22 cellular contexts compared by ENCODE assay signal in the genomic region with DNA sequence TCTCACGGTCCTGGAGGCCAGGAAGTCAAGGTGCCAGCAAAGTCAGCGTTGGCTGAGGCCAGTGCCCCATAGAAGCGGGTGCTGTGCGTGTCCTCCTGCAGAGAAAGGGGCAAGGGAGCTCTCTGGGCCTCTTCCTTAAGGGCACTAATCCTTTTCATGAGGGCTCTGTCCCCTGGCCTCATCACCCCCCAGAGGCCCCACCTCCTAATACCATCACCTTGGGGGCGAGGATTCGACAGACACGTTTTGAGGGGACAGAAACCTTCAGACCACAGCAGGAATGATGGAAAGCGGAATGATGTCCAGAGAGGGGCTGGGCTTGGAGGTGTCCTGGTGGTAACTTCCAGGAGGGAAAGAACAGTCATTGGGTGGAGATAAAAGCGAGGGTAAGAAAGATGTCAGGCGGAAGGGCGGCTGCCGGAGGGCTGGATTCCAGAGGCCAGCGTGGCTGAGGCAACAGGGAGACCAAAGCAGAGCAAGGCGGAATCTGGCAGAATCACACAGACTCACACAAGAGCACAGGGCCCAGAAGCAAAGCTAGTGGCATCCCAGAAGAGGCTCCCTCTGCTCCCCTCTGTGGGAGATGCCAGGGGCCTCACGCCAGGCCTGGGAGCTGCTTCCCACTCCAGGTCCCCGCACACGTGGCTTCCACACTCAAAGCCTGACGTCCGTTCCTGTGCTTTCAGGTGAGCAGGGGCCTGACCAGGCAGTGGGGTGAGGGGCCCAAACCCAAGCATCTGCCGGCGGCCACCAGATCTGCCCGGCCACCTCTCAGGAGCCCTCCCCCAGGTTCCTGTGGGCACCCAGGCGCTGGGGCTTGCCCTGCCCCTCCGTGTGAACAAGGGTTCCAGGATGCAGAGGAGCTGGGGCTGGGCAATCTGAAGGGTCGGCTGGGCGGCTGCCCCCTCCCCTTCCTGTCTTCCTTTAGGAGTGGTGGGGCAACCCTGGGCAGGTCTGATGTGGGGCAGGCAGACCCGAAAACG.
"Had no signal": no experiment of that assay in that cellular context is flagged by ENCODE, and none has a peak within 500 bp of the region (broad histone marks: within the 10 kb centered on the region; RNA-seq: fewer than 3 reads in every experiment).

No MANE protein-coding gene starts in this region.

- ATAC-seq: gastroesophageal sphincter; left ventricle myocardium superior; right cardiac atrium; stimulated activated effector memory CD8-positive, alpha-beta T cell treated with anti-CD3 and anti-CD28 coated beads, Interleukin-12 subunit alpha, Interleukin-12 subunit beta, amount 100 ng/mL, for 72 hours; stimulated activated naive CD8-positive, alpha-beta T cell treated with anti-CD3 and anti-CD28 coated beads, Interleukin-15, Interleukin-2, amounts not matched to agents 100 U/mL and 50 U/mL, for 24 hours had no signal

- H3K36me3 ChIP-seq: colonic mucosa, esophagus squamous epithelium, gastroesophageal sphincter, ovary, tibial artery, upper lobe of left lung, vagina had no signal

- H3K4me3 ChIP-seq: colonic mucosa, esophagus squamous epithelium, gastroesophageal sphincter, ovary, smooth muscle cell, tibial artery, upper lobe of left lung, vagina had no signal

- H3K36me3 Mint-ChIP-seq: immature natural killer cell; naive B cell; stimulated activated effector memory CD8-positive, alpha-beta T cell treated with anti-CD3 and anti-CD28 coated beads, Interleukin-12 subunit alpha, Interleukin-12 subunit beta, amount 100 ng/mL, for 72 hours had no signal

- H3K9me3 ChIP-seq: colonic mucosa, esophagus squamous epithelium, gastroesophageal sphincter, ovary, tibial artery, upper lobe of left lung, vagina had no signal

- DNase-seq: colonic mucosa; dermis blood vessel endothelial cell; esophagus squamous epithelium; foreskin fibroblast; glutamatergic neuron; immature natural killer cell; left ventricle myocardium superior; mesendoderm; naive B cell; ovary; right cardiac atrium; stimulated activated CD4-positive, alpha-beta T cell treated with anti-CD3 and anti-CD28 coated beads, Interleukin-4, amount 100 ng/mL, for 1 hour; stimulated activated CD8-positive, alpha-beta memory T cell treated with anti-CD3 and anti-CD28 coated beads, Interleukin-4, amount 100 ng/mL, for 48 hours; stimulated activated naive CD8-positive, alpha-beta T cell treated with anti-CD3 and anti-CD28 coated beads, Interleukin-15, Interleukin-2, amounts not matched to agents 100 U/mL and 50 U/mL, for 24 hours had no signal

- H3K4me1 Mint-ChIP-seq: immature natural killer cell; naive B cell; nephron; stimulated activated effector memory CD8-positive, alpha-beta T cell treated with anti-CD3 and anti-CD28 coated beads, Interleukin-12 subunit alpha, Interleukin-12 subunit beta, amount 100 ng/mL, for 72 hours had no signal

- H3K4me1 ChIP-seq: colonic mucosa, esophagus squamous epithelium, gastroesophageal sphincter, tibial artery, upper lobe of left lung, vagina had no signal

- H3K4me3 Mint-ChIP-seq: immature natural killer cell; naive B cell; nephron; stimulated activated effector memory CD8-positive, alpha-beta T cell treated with anti-CD3 and anti-CD28 coated beads, Interleukin-12 subunit alpha, Interleukin-12 subunit beta, amount 100 ng/mL, for 72 hours had no signal

- H3K9me3 Mint-ChIP-seq: immature natural killer cell; nephron; stimulated activated effector memory CD8-positive, alpha-beta T cell treated with anti-CD3 and anti-CD28 coated beads, Interleukin-12 subunit alpha, Interleukin-12 subunit beta, amount 100 ng/mL, for 72 hours had no signal

- H3K27me3 ChIP-seq: colonic mucosa, ovary, upper lobe of left lung, vagina had no signal

- H3K27ac ChIP-seq: colonic mucosa, esophagus squamous epithelium, gastroesophageal sphincter, ovary, tibial artery, upper lobe of left lung, vagina had no signal

- H3K27ac Mint-ChIP-seq: immature natural killer cell; nephron; progenitor cell of endocrine pancreas; stimulated activated effector memory CD8-positive, alpha-beta T cell treated with anti-CD3 and anti-CD28 coated beads, Interleukin-12 subunit alpha, Interleukin-12 subunit beta, amount 100 ng/mL, for 72 hours had no signal

- H3K4me2 ChIP-seq: smooth muscle cell had no signal
